ENCODE assay signal across 8 cellular contexts in the genomic region with DNA sequence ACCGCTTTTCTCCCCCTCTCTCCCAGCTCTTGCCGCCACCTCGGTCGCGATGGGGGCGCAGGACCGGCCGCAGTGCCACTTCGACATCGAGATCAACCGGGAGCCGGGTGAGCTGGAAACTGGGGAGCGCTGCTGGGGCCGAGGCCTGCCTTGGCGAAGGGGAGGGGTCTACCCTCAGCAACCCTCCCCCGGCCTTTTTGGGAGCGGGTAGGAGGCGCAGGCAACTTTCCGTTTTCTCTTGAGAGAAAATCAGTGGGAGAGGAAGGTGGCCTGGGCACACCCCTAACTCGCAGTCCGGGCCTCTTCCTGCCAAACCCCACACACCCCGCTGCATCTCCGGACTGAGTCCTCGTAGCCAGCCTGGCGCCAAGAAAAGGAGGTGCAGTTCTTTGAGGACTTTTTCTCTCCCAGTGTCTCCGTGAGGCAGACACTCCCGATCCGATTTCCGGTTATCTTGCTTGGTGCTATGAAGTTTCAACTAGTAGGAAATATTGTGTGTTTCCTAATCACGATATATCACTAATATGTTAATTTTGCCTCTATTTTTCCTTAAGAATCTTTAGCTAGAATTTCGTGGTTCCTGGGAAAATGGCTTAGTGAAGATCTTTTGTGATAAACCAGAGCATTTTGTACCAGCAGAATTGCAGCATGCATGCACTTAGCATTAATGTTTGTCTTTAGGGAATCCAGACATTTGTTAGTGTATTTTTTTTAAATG. TPM values are rescaled to one million over a fixed set of nuclear protein-coding genes. Genes with fewer than 3 reads are reported as not detected.
DNase-seq lines count a peak whose midpoint lies in the region; TF ChIP-seq lines count a peak whose summit lies in the region.

No MANE protein-coding gene starts in this region.

- H3K4me3 Mint-ChIP-seq in activated CD4-positive, alpha-beta memory T cell treated with anti-CD3 and anti-CD28 coated beads for 36 hours, result peak overlapping the region; percentile 98

- H3K9me3 ChIP-seq in mucosa of rectum (ENCODE audit: control insufficient read depth in 2 of 2, low read length in 2 of 2) (no peaks in the 10 kb centered on the region), stomach smooth muscle (ENCODE audit: control insufficient read depth in 2 of 2, low read length in 2 of 2) (no peaks in the 10 kb centered on the region)

- H3K9ac ChIP-seq in mucosa of rectum (ENCODE audit: low read depth in 1 of 2, low read length in 2 of 2) (peak overlapping the region; percentile 78 to 82), stomach smooth muscle (ENCODE audit: low read length in 2 of 2) (peak overlapping the region; percentile 80 to 96)

- peaks cover 26% of the 10 kb centered on the region for H3K36me3 Mint-ChIP-seq in activated CD4-positive, alpha-beta memory T cell treated with anti-CD3 and anti-CD28 coated beads for 36 hours

- H3K4me1 Mint-ChIP-seq in activated CD4-positive, alpha-beta memory T cell treated with anti-CD3 and anti-CD28 coated beads for 36 hours (ENCODE audit: low read depth), result peaks cover 39% of the 10 kb centered on the region

- no peaks in the 10 kb centered on the region for H3K27me3 Mint-ChIP-seq in activated CD4-positive, alpha-beta memory T cell treated with anti-CD3 and anti-CD28 coated beads for 36 hours

- H3K27me3 ChIP-seq in mucosa of rectum (ENCODE audit: control insufficient read depth in 2 of 2, insufficient read depth in 2 of 2, low read length in 2 of 2) (no peaks in the 10 kb centered on the region), stomach smooth muscle (ENCODE audit: control insufficient read depth in 1 of 2, insufficient read depth in 2 of 2, low read length in 2 of 2) (no peaks in the 10 kb centered on the region)

- intact Hi-C loops in activated CD4-positive, alpha-beta memory T cell treated with anti-CD3 and anti-CD28 coated beads for 36 hours (cut with micrococcal nuclease), result loop anchor here (1.0 to 5.0 kb wide), 6 partner anchors 11 to 172 kb away; partner anchors contain the start of genes CCDC13, SS18L2 and VIPR1

- peaks cover 9 to 18% of the 10 kb centered on the region in 2 donors for H3K4me1 ChIP-seq in mucosa of rectum (ENCODE audit: control insufficient read depth in 2 of 2, insufficient read depth in 2 of 2, low read length in 2 of 2)
- H3K4me1 ChIP-seq in stomach smooth muscle (ENCODE audit: control insufficient read depth, insufficient read depth, low read length), result peaks cover 4% of the 10 kb centered on the region

- TF ChIP-seq POLR2A in erythroblast (IDR thresholded peaks at IDR 0.05; ENCODE audit: low read length), result no peak

- POLR2A ChIA-PET in HEK293T (lab: Yijun Ruan, JAX), result interaction anchor here (0.6 to 1.5 kb wide), 21 partner anchors 8 to 639 kb away, joined by 3 to 39 read pairs (median 5); partner anchors contain the start of genes SEC22C, SS18L2, ULK4 and VIPR1
- POLR2A ChIA-PET in activated CD4-positive, alpha-beta memory T cell treated with anti-CD3 and anti-CD28 coated beads for 36 hours (lab: Charles Lee), result interaction anchor here (1.0 to 3.3 kb wide), 8 partner anchors 9 to 53 kb away, joined by 3 to 31 read pairs (median 8); partner anchors contain the start of genes SEC22C, SS18L2 and ZBTB47

- peaks cover 8% of the 10 kb centered on the region for H3K9me3 Mint-ChIP-seq in activated CD4-positive, alpha-beta memory T cell treated with anti-CD3 and anti-CD28 coated beads for 36 hours

- CTCF ChIA-PET in HEK293T (lab: Yijun Ruan, JAX), result interaction anchor here (1.5 to 2.2 kb wide), 2 partner anchors 10 to 13 kb away, joined by 5 to 7 read pairs; partner anchors contain the start of gene SS18L2
- CTCF ChIA-PET in activated CD4-positive, alpha-beta memory T cell treated with anti-CD3 and anti-CD28 coated beads for 36 hours (lab: Charles Lee), result interaction anchor here (0.9 to 3.8 kb wide), 8 partner anchors 9 to 99 kb away, joined by 3 to 38 read pairs (median 5); partner anchors contain the start of genes SEC22C, SS18L2 and VIPR1

- H3K4me3 ChIP-seq in mucosa of rectum (ENCODE audit: low read length in 2 of 2) (peak overlapping the region; percentile 83 to 94), stomach smooth muscle (ENCODE audit: low read length in 2 of 2) (peak overlapping the region; percentile 89)

- H3K36me3 ChIP-seq in mucosa of rectum (ENCODE audit: control insufficient read depth in 2 of 2, insufficient read depth in 2 of 2, low read length in 2 of 2) (no peaks in the 10 kb centered on the region), stomach smooth muscle (ENCODE audit: control insufficient read depth in 2 of 2, insufficient read depth in 2 of 2, low read length in 2 of 2) (no peaks in the 10 kb centered on the region)

- H3K27ac ChIP-seq in mucosa of rectum (ENCODE audit: low read depth in 2 of 2, low read length in 2 of 2) (peak overlapping the region; percentile 93 to 96), stomach smooth muscle (ENCODE audit: low read length) (peak overlapping the region; percentile 91)

- peak overlapping the region; percentile 98 for H3K27ac Mint-ChIP-seq in activated CD4-positive, alpha-beta memory T cell treated with anti-CD3 and anti-CD28 coated beads for 36 hours

- peak; percentile 30 for DNase-seq in activated CD4-positive, alpha-beta T cell treated with anti-CD3 and anti-CD28 coated beads for 1 hour
- no peak for DNase-seq in activated CD4-positive, alpha-beta T cell treated with anti-CD3 and anti-CD28 coated beads, Interleukin-2, amount 50 U/mL, for 1 hour
- DNase-seq in HEK293T (ENCODE audit: extremely low spot score) (peak; percentile 13), NAMALWA (ENCODE audit: low spot score) (peak; percentile 64), erythroblast (lab: John Stamatoyannopoulos, UW) (peak; percentile 76 to 81)
- peak; percentile 77 for DNase-seq in activated CD4-positive, alpha-beta memory T cell treated with anti-CD3 and anti-CD28 coated beads for 36 hours

TF ChIP-seq in HEK293T, 16 proteins besides CTCF, POLR2A, EP300 and RAD21:
- TF ChIP-seq SUZ12 (IDR thresholded peaks at IDR 0.05) (no peak), TARDBP (IDR thresholded peaks at IDR 0.05) (no peak), ARNT (IDR thresholded peaks at IDR 0.05) (no peak), FOXK2 (IDR thresholded peaks at IDR 0.05) (no peak), NFRKB (IDR thresholded peaks at IDR 0.05) (no peak), BHLHE40 (IDR thresholded peaks at IDR 0.05; ENCODE audit: borderline replicate concordance) (no peak), FOXM1 (IDR thresholded peaks at IDR 0.05; ENCODE audit: borderline replicate concordance) (no peak), LEF1 (IDR thresholded peaks at IDR 0.05; ENCODE audit: borderline replicate concordance) (no peak), CTBP1 (IDR thresholded peaks at IDR 0.05; ENCODE audit: borderline replicate concordance) (no peak), SP1 (IDR thresholded peaks at IDR 0.05) (no peak), L3MBTL2 (conservative IDR thresholded peaks at IDR 0.05) (no peak)
- TF ChIP-seq, protein P1, sequence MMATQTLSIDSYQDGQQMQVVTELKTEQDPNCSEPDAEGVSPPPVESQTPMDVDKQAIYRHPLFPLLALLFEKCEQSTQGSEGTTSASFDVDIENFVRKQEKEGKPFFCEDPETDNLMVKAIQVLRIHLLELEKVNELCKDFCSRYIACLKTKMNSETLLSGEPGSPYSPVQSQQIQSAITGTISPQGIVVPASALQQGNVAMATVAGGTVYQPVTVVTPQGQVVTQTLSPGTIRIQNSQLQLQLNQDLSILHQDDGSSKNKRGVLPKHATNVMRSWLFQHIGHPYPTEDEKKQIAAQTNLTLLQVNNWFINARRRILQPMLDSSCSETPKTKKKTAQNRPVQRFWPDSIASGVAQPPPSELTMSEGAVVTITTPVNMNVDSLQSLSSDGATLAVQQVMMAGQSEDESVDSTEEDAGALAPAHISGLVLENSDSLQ (IDR thresholded peaks at IDR 0.05), result no peak

RNA-seq across cellular contexts. Expression of gene NKTR, which starts 0.6 kb away (rescaled TPM):
- 10 to 100 TPM; 65.9 to 73.9 TPM for total RNA-seq in activated CD4-positive, alpha-beta memory T cell treated with anti-CD3 and anti-CD28 coated beads for 36 hours

RNA-seq across cellular contexts. Expression of gene SS18L2, which starts 10.5 kb away (rescaled TPM):
- 10 to 100 TPM; 58.0 to 59.3 TPM for total RNA-seq in activated CD4-positive, alpha-beta memory T cell treated with anti-CD3 and anti-CD28 coated beads for 36 hours

RNA-seq across cellular contexts. Expression of gene SEC22C, which starts 19.4 kb away (rescaled TPM):
- 10 to 100 TPM; 47.0 to 49.2 TPM for total RNA-seq in activated CD4-positive, alpha-beta memory T cell treated with anti-CD3 and anti-CD28 coated beads for 36 hours

RNA-seq across cellular contexts. Expression of gene ZBTB47, which starts 52.4 kb away (rescaled TPM):
- total RNA-seq in activated CD4-positive, alpha-beta memory T cell treated with anti-CD3 and anti-CD28 coated beads for 36 hours, result 1 to 10 TPM; 1.0 to 1.1 TPM
